8 cellular contexts compared by ENCODE assay signal in the genomic region with DNA sequence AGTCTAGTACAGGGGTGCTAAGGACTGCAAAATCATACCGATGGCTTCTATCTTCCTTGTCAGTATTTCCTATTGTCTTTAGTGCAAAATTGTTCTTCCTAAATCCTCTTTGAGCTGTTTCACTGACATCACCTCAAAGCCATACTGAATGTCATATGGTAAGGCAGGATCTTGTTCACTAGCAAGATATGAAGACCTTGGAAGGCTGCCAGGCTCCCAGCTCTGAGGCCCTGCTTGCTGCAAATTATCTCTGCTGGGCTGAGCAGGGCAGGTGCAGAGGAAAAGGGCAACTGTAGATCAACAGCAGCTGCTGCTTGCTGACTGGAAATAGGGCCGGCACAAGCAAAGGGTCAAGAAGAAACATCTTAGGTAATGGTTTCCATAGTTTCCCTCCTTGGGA. TPM values are rescaled to one million over a fixed set of nuclear protein-coding genes. Genes with fewer than 3 reads are reported as not detected.
DNase-seq lines count a peak whose midpoint lies in the region; ATAC-seq and TF ChIP-seq lines count a peak whose summit lies in the region.

No MANE protein-coding gene starts in this region.

- no peaks in the 10 kb centered on the region for H3K27me3 ChIP-seq in MG63
- H3K27me3 ChIP-seq in left ventricle myocardium inferior (ENCODE audit: low read depth) = no peaks in the 10 kb centered on the region
- no peaks in the 10 kb centered on the region for H3K27me3 ChIP-seq in upper lobe of left lung

- DNase-seq in AG08396 (ENCODE audit: low spot score) = peak; percentile 30
- DNase-seq in MG63 = peak; percentile 32
- peak; percentile 97 for DNase-seq in RPMI8226
- DNase-seq in left ventricle myocardium inferior = peak; percentile 41
- no peak for DNase-seq in natural killer cell treated with Interleukin-12 subunit alpha and Interleukin-12 subunit beta and Interleukin-15 and Interleukin-18, amount 100 ng/mL, for 72 hours (ENCODE audit: low spot score)
- no peak for DNase-seq in hippocampal formation (lab: John Stamatoyannopoulos, UW)
- no peak for DNase-seq in upper lobe of left lung

- no peaks in the 10 kb centered on the region for H3K9me3 Mint-ChIP-seq in natural killer cell treated with Interleukin-12 subunit alpha and Interleukin-12 subunit beta and Interleukin-15 and Interleukin-18, amount 100 ng/mL, for 72 hours

- no peaks in the 10 kb centered on the region for H3K36me3 Mint-ChIP-seq in natural killer cell treated with Interleukin-12 subunit alpha and Interleukin-12 subunit beta and Interleukin-15 and Interleukin-18, amount 100 ng/mL, for 72 hours

- peak; percentile 38 for ATAC-seq in GM19463 (IDR thresholded peaks at IDR 0.05; ENCODE audit: unreplicated experiment)
- no peak for ATAC-seq in natural killer cell treated with Interleukin-12 subunit alpha and Interleukin-12 subunit beta and Interleukin-15 and Interleukin-18, amount 100 ng/mL, for 72 hours
- ATAC-seq in upper lobe of left lung (ENCODE audit: low FRiP score in 2 of 2) = no peak

- TF ChIP-seq POLR2A in upper lobe of left lung (IDR thresholded peaks at IDR 0.05) = no peak

- H3K27ac ChIP-seq in left ventricle myocardium inferior (replicated peaks) (no peak overlapping the region), upper lobe of left lung (no peak overlapping the region)

- H3K36me3 ChIP-seq in MG63 (no peaks in the 10 kb centered on the region), left ventricle myocardium inferior (no peaks in the 10 kb centered on the region), upper lobe of left lung (no peaks in the 10 kb centered on the region)

- H3K4me3 ChIP-seq in MG63 (no peak overlapping the region), left ventricle myocardium inferior (no peak overlapping the region), upper lobe of left lung (no peak overlapping the region)

- no peak for TF ChIP-seq EP300 in upper lobe of left lung (IDR thresholded peaks at IDR 0.05)

- intact Hi-C loops in left ventricle myocardium inferior (cut with micrococcal nuclease) = no loop called here

- H3K9me3 ChIP-seq in MG63 = no peaks in the 10 kb centered on the region
- H3K9me3 ChIP-seq in left ventricle myocardium inferior (replicated peaks) = no peaks in the 10 kb centered on the region
- H3K9me3 ChIP-seq in upper lobe of left lung = no peaks in the 10 kb centered on the region

- no peak for TF ChIP-seq CTCF in left ventricle myocardium inferior (IDR thresholded peaks at IDR 0.05; ENCODE audit: borderline replicate concordance)
- TF ChIP-seq CTCF in upper lobe of left lung (IDR thresholded peaks at IDR 0.05) = no peak

- H3K27me3 Mint-ChIP-seq in natural killer cell treated with Interleukin-12 subunit alpha and Interleukin-12 subunit beta and Interleukin-15 and Interleukin-18, amount 100 ng/mL, for 72 hours = peaks cover 6% of the 10 kb centered on the region in 2 donors

- H3K27ac Mint-ChIP-seq in natural killer cell treated with Interleukin-12 subunit alpha and Interleukin-12 subunit beta and Interleukin-15 and Interleukin-18, amount 100 ng/mL, for 72 hours = no peak overlapping the region

- 25 to 29% methylated on average over 2 of the region's 2 CpGs for WGBS in upper lobe of left lung, 2 donors

- no peak overlapping the region for H3K4me3 Mint-ChIP-seq in natural killer cell treated with Interleukin-12 subunit alpha and Interleukin-12 subunit beta and Interleukin-15 and Interleukin-18, amount 100 ng/mL, for 72 hours

- H3K4me1 ChIP-seq in left ventricle myocardium inferior = peaks cover 5% of the 10 kb centered on the region
- no peaks in the 10 kb centered on the region for H3K4me1 ChIP-seq in upper lobe of left lung

- H3K4me1 Mint-ChIP-seq in natural killer cell treated with Interleukin-12 subunit alpha and Interleukin-12 subunit beta and Interleukin-15 and Interleukin-18, amount 100 ng/mL, for 72 hours (ENCODE audit: low read depth in 2 of 2) = peaks cover 4 to 16% of the 10 kb centered on the region in 2 donors

RNA-seq across cellular contexts. Expression of a gene that starts 58.2 kb away (rescaled TPM):
- 14.1 and 17.6 TPM in 2 replicates for total RNA-seq in MG63 (2014; rRNA removed; shearing (Covaris generic); ENCODE audit: low replicate concordance)
- 0.58 TPM for total RNA-seq in left ventricle myocardium inferior
- 10 to 100 TPM; 48.8 to 76.0 TPM for total RNA-seq in natural killer cell treated with Interleukin-12 subunit alpha and Interleukin-12 subunit beta and Interleukin-15 and Interleukin-18, amount 100 ng/mL, for 72 hours
- total RNA-seq in upper lobe of left lung = 1 to 10 TPM in 4 of 6 donors, under 1 TPM in 1, not detected in 1; 0.67 to 5.5 (median 4.4) TPM

Comparison
In these comparisons a context has a peak if more than half of its experiments do, and no peak if none do; other contexts are left out.
1. DNase-seq: peak in AG08396 (single experiment), MG63 (single experiment), RPMI8226 (single experiment) and left ventricle myocardium inferior (single experiment); none in natural killer cell treated with Interleukin-12 subunit alpha and Interleukin-12 subunit beta and Interleukin-15 and Interleukin-18, amount 100 ng/mL, for 72 hours (single experiment), hippocampal formation (0 of 2) and upper lobe of left lung (0 of 2).